ENCODE assay signal across 9 cellular contexts in genomic region chr9:121556580-121556979, GRCh38. TPM values are rescaled to one million over a fixed set of nuclear protein-coding genes. Genes with fewer than 3 reads are reported as not detected.
DNase-seq lines count a peak whose midpoint lies in the region; ATAC-seq and TF ChIP-seq lines count a peak whose summit lies in the region.
"Had no signal": no experiment of that assay in that cellular context is flagged by ENCODE, and none has a peak within 500 bp of the region (broad histone marks: within the 10 kb centered on the region; RNA-seq: fewer than 3 reads in every experiment).

No MANE protein-coding gene starts in this region.

- H3K27me3 Mint-ChIP-seq in osteocyte (ENCODE audit: unreplicated experiment), result peaks cover 6% of the 10 kb centered on the region

- no peaks in the 10 kb centered on the region for H3K9me3 Mint-ChIP-seq in osteocyte (ENCODE audit: unreplicated experiment)

- H3K27ac Mint-ChIP-seq in osteocyte (ENCODE audit: unreplicated experiment), result peak overlapping the region; percentile 78

- TF ChIP-seq CTCF in osteocyte (IDR thresholded peaks at IDR 0.05), result no peak

- peaks cover 29% of the 10 kb centered on the region for H3K4me1 Mint-ChIP-seq in osteocyte (ENCODE audit: unreplicated experiment)

- H3K36me3 Mint-ChIP-seq in osteocyte (ENCODE audit: unreplicated experiment), result no peaks in the 10 kb centered on the region

- ATAC-seq in GM21528 (IDR thresholded peaks at IDR 0.05; ENCODE audit: low FRiP score, unreplicated experiment), result no peak
- no peak for ATAC-seq in GM21526 (IDR thresholded peaks at IDR 0.05; ENCODE audit: low FRiP score, unreplicated experiment)

- H3K4me3 Mint-ChIP-seq in osteocyte (ENCODE audit: unreplicated experiment), result peak overlapping the region; percentile 6

- in situ Hi-C loops in Caki2 (cut with HindIII; ENCODE audit: low pct_unique_long_range_greater_than_20kb, low sequenced_read_pairs), result no loop called here

- peak; percentile 87 for DNase-seq in Caki2 (ENCODE audit: low read depth)
- DNase-seq in T1000 (lab: John Stamatoyannopoulos, UW), result peak; percentile 80
- DNase-seq in fibroblast of the conjunctiva (ENCODE audit: low read depth), result peak; percentile 87
- DNase-seq in osteocyte (ENCODE audit: extremely low spot score, unreplicated experiment), result no peak
- no peak for DNase-seq in NCI-H748 (lab: John Stamatoyannopoulos, UW; ENCODE audit: unreplicated experiment)
- DNase-seq in MV-4-11 (lab: John Stamatoyannopoulos, UW), result no peak
- DNase-seq: uterus had no signal

RNA-seq across cellular contexts. Expression of gene GGTA1, which starts 56.9 kb away (rescaled TPM):
- total RNA-seq in Caki2 (2014; rRNA removed; shearing (Covaris generic); ENCODE audit: low replicate concordance), result not detected in 2 replicates
- 0.64 and 1.1 TPM in 2 replicates for total RNA-seq in osteocyte

Comparison
In these comparisons a context has a peak if more than half of its experiments do, and no peak if none do; other contexts are left out.
1. DNase-seq: peak in Caki2 (single experiment), T1000 (single experiment) and fibroblast of the conjunctiva (single experiment); none in osteocyte (single experiment), NCI-H748 (single experiment) and MV-4-11 (single experiment).